18 cellular contexts compared by ENCODE assay signal in genomic region chr4:71287305-71287704, GRCh38. TPM values are rescaled to one million over a fixed set of nuclear protein-coding genes. Genes with fewer than 3 reads are reported as not detected.
"Had no signal": no experiment of that assay in that cellular context is flagged by ENCODE, and none has a peak within 500 bp of the region (broad histone marks: within the 10 kb centered on the region; RNA-seq: fewer than 3 reads in every experiment).

No MANE protein-coding gene starts in this region.

- H3K4me1 ChIP-seq: neural progenitor cell had no signal

- ATAC-seq: activated CD8-positive, alpha-beta T cell treated with anti-CD3 and anti-CD28 coated beads, Interleukin-2, amount 10 ng/mL, durations not matched to agents 7 days and 5 days; gastroesophageal sphincter; naive thymus-derived CD4-positive, alpha-beta T cell; right lobe of liver; stimulated activated naive B cell treated with anti-CD40 and anti-IgM and Interleukin-4, amounts not matched to agents 10 μg/mL and 1 μg/mL and 100 μg/mL, for 72 hours had no signal

- H3K4me2 ChIP-seq: neural progenitor cell had no signal

- H2AFZ ChIP-seq: neural progenitor cell, parathyroid adenoma had no signal

- H3K9ac ChIP-seq: neural progenitor cell, parathyroid adenoma had no signal

- H3K9me3 ChIP-seq: gastroesophageal sphincter, right lobe of liver, thyroid gland had no signal

- H3K9me3 Mint-ChIP-seq: activated CD4-positive, alpha-beta T cell treated with anti-CD3 and anti-CD28 coated beads, Interleukin-2, amount 10 ng/mL, durations not matched to agents 7 days and 5 days; activated naive CD4-positive, alpha-beta T cell treated with anti-CD3 and anti-CD28 coated beads for 36 hours; activated T-cell treated with anti-CD3 and anti-CD28 coated beads, Interleukin-2, amount 50 U/mL, for 24 hours; naive thymus-derived CD4-positive, alpha-beta T cell; neural progenitor cell; stimulated activated naive B cell treated with anti-CD40 and anti-IgM and Interleukin-4, amounts not matched to agents 10 μg/mL and 1 μg/mL and 100 μg/mL, for 72 hours; T-helper 1 cell treated with Interleukin-12 subunit alpha and Interleukin-12 subunit beta and Interleukin-4 antibody, amounts not matched to agents 30 μg/mL and 1 μg/mL, for 36 hours had no signal

- H3K27ac ChIP-seq: brain microvascular endothelial cell, epithelial cell of prostate, gastroesophageal sphincter, neural progenitor cell, parathyroid adenoma, right lobe of liver, thyroid gland had no signal

- H3K27me3 Mint-ChIP-seq: activated CD4-positive, alpha-beta T cell treated with anti-CD3 and anti-CD28 coated beads, Interleukin-2, amount 10 ng/mL, durations not matched to agents 7 days and 5 days; activated T-cell treated with anti-CD3 and anti-CD28 coated beads, Interleukin-2, amount 50 U/mL, for 24 hours had no signal

- H3K36me3 ChIP-seq: brain microvascular endothelial cell, gastroesophageal sphincter, neural progenitor cell, right lobe of liver, thyroid gland had no signal

- H3K4me1 Mint-ChIP-seq: activated CD4-positive, alpha-beta T cell treated with anti-CD3 and anti-CD28 coated beads, Interleukin-2, amount 10 ng/mL, durations not matched to agents 7 days and 5 days; naive thymus-derived CD4-positive, alpha-beta T cell; stimulated activated naive B cell treated with anti-CD40 and anti-IgM and Interleukin-4, amounts not matched to agents 10 μg/mL and 1 μg/mL and 100 μg/mL, for 72 hours had no signal

- H3K4me3 Mint-ChIP-seq: activated CD4-positive, alpha-beta T cell treated with anti-CD3 and anti-CD28 coated beads, Interleukin-2, amount 10 ng/mL, durations not matched to agents 7 days and 5 days; activated CD8-positive, alpha-beta T cell treated with anti-CD3 and anti-CD28 coated beads, Interleukin-2, amount 10 ng/mL, durations not matched to agents 7 days and 5 days; activated naive CD4-positive, alpha-beta T cell treated with anti-CD3 and anti-CD28 coated beads for 36 hours; activated T-cell treated with anti-CD3 and anti-CD28 coated beads, Interleukin-2, amount 50 U/mL, for 24 hours; naive thymus-derived CD4-positive, alpha-beta T cell; neural progenitor cell; stimulated activated naive B cell treated with anti-CD40 and anti-IgM and Interleukin-4, amounts not matched to agents 10 μg/mL and 1 μg/mL and 100 μg/mL, for 72 hours; T-helper 1 cell treated with Interleukin-12 subunit alpha and Interleukin-12 subunit beta and Interleukin-4 antibody, amounts not matched to agents 30 μg/mL and 1 μg/mL, for 36 hours had no signal

- DNase-seq: activated CD4-positive, alpha-beta T cell treated with anti-CD3 and anti-CD28 coated beads, Interleukin-2, amount 10 ng/mL, durations not matched to agents 7 days and 5 days; activated CD8-positive, alpha-beta T cell treated with anti-CD3 and anti-CD28 coated beads, Interleukin-2, amount 10 ng/mL, durations not matched to agents 7 days and 5 days; activated naive CD4-positive, alpha-beta T cell treated with anti-CD3 and anti-CD28 coated beads for 36 hours; activated T-cell treated with anti-CD3 and anti-CD28 coated beads, Interleukin-2, amount 50 U/mL, for 24 hours; anterior cingulate cortex; brain microvascular endothelial cell; central memory CD4-positive, alpha-beta T cell; dorsolateral prefrontal cortex; mesendoderm; naive thymus-derived CD4-positive, alpha-beta T cell; right lobe of liver; stimulated activated naive B cell treated with anti-CD40 and anti-IgM and Interleukin-4, amounts not matched to agents 10 μg/mL and 1 μg/mL and 100 μg/mL, for 72 hours; thyroid gland had no signal

- H3K27me3 ChIP-seq: brain microvascular endothelial cell, dorsolateral prefrontal cortex, gastroesophageal sphincter, neural progenitor cell, right lobe of liver, thyroid gland had no signal

- H3K27ac Mint-ChIP-seq: activated CD4-positive, alpha-beta T cell treated with anti-CD3 and anti-CD28 coated beads, Interleukin-2, amount 10 ng/mL, durations not matched to agents 7 days and 5 days; activated CD8-positive, alpha-beta T cell treated with anti-CD3 and anti-CD28 coated beads, Interleukin-2, amount 10 ng/mL, durations not matched to agents 7 days and 5 days; activated naive CD4-positive, alpha-beta T cell treated with anti-CD3 and anti-CD28 coated beads for 36 hours; activated T-cell treated with anti-CD3 and anti-CD28 coated beads, Interleukin-2, amount 50 U/mL, for 24 hours; naive thymus-derived CD4-positive, alpha-beta T cell; neural progenitor cell; stimulated activated naive B cell treated with anti-CD40 and anti-IgM and Interleukin-4, amounts not matched to agents 10 μg/mL and 1 μg/mL and 100 μg/mL, for 72 hours; T-helper 1 cell treated with Interleukin-12 subunit alpha and Interleukin-12 subunit beta and Interleukin-4 antibody, amounts not matched to agents 30 μg/mL and 1 μg/mL, for 36 hours had no signal

- H3K36me3 Mint-ChIP-seq: naive thymus-derived CD4-positive, alpha-beta T cell; neural progenitor cell; stimulated activated naive B cell treated with anti-CD40 and anti-IgM and Interleukin-4, amounts not matched to agents 10 μg/mL and 1 μg/mL and 100 μg/mL, for 72 hours had no signal

- H3K4me3 ChIP-seq: dorsolateral prefrontal cortex, gastroesophageal sphincter, neural progenitor cell, right lobe of liver, thyroid gland had no signal

RNA-seq across cellular contexts. Expression of gene SLC4A4, which starts 51.5 kb away (rescaled TPM):
- total RNA-seq: activated naive CD4-positive, alpha-beta T cell treated with anti-CD3 and anti-CD28 coated beads for 36 hours had no signal
- polyA plus RNA-seq: naive thymus-derived CD4-positive, alpha-beta T cell had no signal
